ENCODE assay signal across 35 cellular contexts in genomic region chr1:79386730-79387129, GRCh38.
"Had no signal": no experiment of that assay in that cellular context is flagged by ENCODE, and none has a peak within 500 bp of the region (broad histone marks: within the 10 kb centered on the region; RNA-seq: fewer than 3 reads in every experiment).

No MANE protein-coding gene starts in this region.

- H3K9me3 ChIP-seq: adrenal gland, body of pancreas, breast epithelium had no signal

- H3K36me3 Mint-ChIP-seq: activated CD8-positive, alpha-beta memory T cell treated with anti-CD3 and anti-CD28 coated beads, Interleukin-2, amount 10 ng/mL, durations not matched to agents 7 days and 5 days; activated naive CD4-positive, alpha-beta T cell treated with anti-CD3 and anti-CD28 coated beads, Interleukin-2, amount 50 U/mL, for 72 hours; activated naive CD8-positive, alpha-beta T cell treated with anti-CD3 and anti-CD28 coated beads for 36 hours; WTC11 had no signal

- H3K27ac ChIP-seq: adrenal gland, body of pancreas, brain microvascular endothelial cell, breast epithelium, WERI-Rb-1 had no signal

- H3K27ac Mint-ChIP-seq: activated CD4-positive, alpha-beta memory T cell treated with anti-CD3 and anti-CD28 coated beads, Interleukin-2, amount 10 ng/mL, durations not matched to agents 7 days and 5 days; activated CD4-positive, alpha-beta T cell treated with anti-CD3 and anti-CD28 coated beads for 36 hours; activated CD4-positive, alpha-beta T cell treated with anti-CD3 and anti-CD28 coated beads, Interleukin-2, amount 10 ng/mL, durations not matched to agents 7 days and 5 days; activated CD8-positive, alpha-beta memory T cell treated with anti-CD3 and anti-CD28 coated beads, Interleukin-2, amount 10 ng/mL, durations not matched to agents 7 days and 5 days; activated CD8-positive, alpha-beta T cell treated with anti-CD3 and anti-CD28 coated beads, Interleukin-2, amount 10 ng/mL, durations not matched to agents 7 days and 5 days; activated naive CD4-positive, alpha-beta T cell treated with anti-CD3 and anti-CD28 coated beads for 36 hours; activated naive CD4-positive, alpha-beta T cell treated with anti-CD3 and anti-CD28 coated beads, Interleukin-2, amount 50 U/mL, for 72 hours; activated naive CD8-positive, alpha-beta T cell treated with anti-CD3 and anti-CD28 coated beads for 36 hours; activated T-cell treated with anti-CD3 and anti-CD28 coated beads, Interleukin-2, amount 50 U/mL, for 24 hours; T-helper 1 cell treated with Interleukin-12 subunit alpha and Interleukin-12 subunit beta and Interleukin-4 antibody, amounts not matched to agents 30 μg/mL and 1 μg/mL, for 36 hours; T-helper 2 cell treated with Interferon-gamma antibody and Interleukin-4, amounts not matched to agents 5 μg/mL and 100 μg/mL, for 36 hours; WTC11 had no signal

- H3K9me3 Mint-ChIP-seq: activated CD4-positive, alpha-beta memory T cell treated with anti-CD3 and anti-CD28 coated beads, Interleukin-2, amount 10 ng/mL, durations not matched to agents 7 days and 5 days; T-helper 1 cell treated with Interleukin-12 subunit alpha and Interleukin-12 subunit beta and Interleukin-4 antibody, amounts not matched to agents 30 μg/mL and 1 μg/mL, for 36 hours had no signal

- H3K36me3 ChIP-seq: adrenal gland, brain microvascular endothelial cell, breast epithelium, WERI-Rb-1 had no signal

- H3K4me3 Mint-ChIP-seq: activated CD4-positive, alpha-beta memory T cell treated with anti-CD3 and anti-CD28 coated beads, Interleukin-2, amount 10 ng/mL, durations not matched to agents 7 days and 5 days; activated CD4-positive, alpha-beta T cell treated with anti-CD3 and anti-CD28 coated beads for 36 hours; activated CD4-positive, alpha-beta T cell treated with anti-CD3 and anti-CD28 coated beads, Interleukin-2, amount 10 ng/mL, durations not matched to agents 7 days and 5 days; activated CD8-positive, alpha-beta memory T cell treated with anti-CD3 and anti-CD28 coated beads, Interleukin-2, amount 10 ng/mL, durations not matched to agents 7 days and 5 days; activated CD8-positive, alpha-beta T cell treated with anti-CD3 and anti-CD28 coated beads, Interleukin-2, amount 10 ng/mL, durations not matched to agents 7 days and 5 days; activated naive CD4-positive, alpha-beta T cell treated with anti-CD3 and anti-CD28 coated beads for 36 hours; activated naive CD8-positive, alpha-beta T cell treated with anti-CD3 and anti-CD28 coated beads for 36 hours; activated T-cell treated with anti-CD3 and anti-CD28 coated beads, Interleukin-2, amount 50 U/mL, for 24 hours; T-helper 1 cell treated with Interleukin-12 subunit alpha and Interleukin-12 subunit beta and Interleukin-4 antibody, amounts not matched to agents 30 μg/mL and 1 μg/mL, for 36 hours; T-helper 2 cell treated with Interferon-gamma antibody and Interleukin-4, amounts not matched to agents 5 μg/mL and 100 μg/mL, for 36 hours; WTC11 had no signal

- H3K27me3 Mint-ChIP-seq: activated CD4-positive, alpha-beta memory T cell treated with anti-CD3 and anti-CD28 coated beads, Interleukin-2, amount 10 ng/mL, durations not matched to agents 7 days and 5 days; activated CD4-positive, alpha-beta T cell treated with anti-CD3 and anti-CD28 coated beads for 36 hours; activated CD4-positive, alpha-beta T cell treated with anti-CD3 and anti-CD28 coated beads, Interleukin-2, amount 10 ng/mL, durations not matched to agents 7 days and 5 days; activated CD8-positive, alpha-beta memory T cell treated with anti-CD3 and anti-CD28 coated beads, Interleukin-2, amount 10 ng/mL, durations not matched to agents 7 days and 5 days; activated naive CD8-positive, alpha-beta T cell treated with anti-CD3 and anti-CD28 coated beads for 36 hours; activated T-cell treated with anti-CD3 and anti-CD28 coated beads, Interleukin-2, amount 50 U/mL, for 24 hours had no signal

- DNase-seq: activated CD4-positive, alpha-beta memory T cell treated with anti-CD3 and anti-CD28 coated beads, Interleukin-2, amount 10 ng/mL, durations not matched to agents 7 days and 5 days; activated CD4-positive, alpha-beta T cell treated with anti-CD3 and anti-CD28 coated beads for 1 hour; activated CD4-positive, alpha-beta T cell treated with anti-CD3 and anti-CD28 coated beads for 36 hours; activated CD4-positive, alpha-beta T cell treated with anti-CD3 and anti-CD28 coated beads for 48 hours; activated CD4-positive, alpha-beta T cell treated with anti-CD3 and anti-CD28 coated beads, Interleukin-2, amount 10 ng/mL, durations not matched to agents 7 days and 5 days; activated CD4-positive, alpha-beta T cell treated with anti-CD3 and anti-CD28 coated beads, Interleukin-2, amount 50 U/mL, for 48 hours; activated CD4-positive, CD25-positive, alpha-beta regulatory T cell; activated CD8-positive, alpha-beta memory T cell treated with anti-CD3 and anti-CD28 coated beads for 24 hours; activated CD8-positive, alpha-beta memory T cell treated with anti-CD3 and anti-CD28 coated beads, Interleukin-2, amount 10 ng/mL, durations not matched to agents 7 days and 5 days; activated CD8-positive, alpha-beta memory T cell treated with anti-CD3 and anti-CD28 coated beads, Interleukin-2, amount 50 U/mL, for 48 hours; activated CD8-positive, alpha-beta T cell treated with anti-CD3 and anti-CD28 coated beads, Interleukin-2, amount 10 ng/mL, durations not matched to agents 7 days and 5 days; activated effector memory CD4-positive, alpha-beta T cell treated with anti-CD3 and anti-CD28 coated beads, Interleukin-2, amount 50 U/mL, for 16 hours; activated gamma-delta T cell treated with Interleukin-2 at 50 U/mL for 16 hours; activated naive CD4-positive, alpha-beta T cell; activated naive CD4-positive, alpha-beta T cell treated with anti-CD3 and anti-CD28 coated beads for 36 hours; activated naive CD4-positive, alpha-beta T cell treated with anti-CD3 and anti-CD28 coated beads, Interleukin-2, amount 50 U/mL, for 16 hours; activated naive CD8-positive, alpha-beta T cell treated with anti-CD3 and anti-CD28 coated beads for 36 hours; activated T-cell treated with anti-CD3 and anti-CD28 coated beads, Interleukin-2, amount 50 U/mL, for 24 hours; activated T-cell treated with anti-CD3 and anti-CD28 coated beads, Interleukin-2, amount 50 U/mL, for 48 hours; adrenal gland; amniotic stem cell; aorta; body of pancreas; brain microvascular endothelial cell; central memory CD4-positive, alpha-beta T cell; T-helper 2 cell; T-helper 9 cell; WERI-Rb-1 had no signal

- H3K4me1 Mint-ChIP-seq: activated CD4-positive, alpha-beta memory T cell treated with anti-CD3 and anti-CD28 coated beads, Interleukin-2, amount 10 ng/mL, durations not matched to agents 7 days and 5 days; activated CD4-positive, alpha-beta T cell treated with anti-CD3 and anti-CD28 coated beads for 36 hours; activated CD4-positive, alpha-beta T cell treated with anti-CD3 and anti-CD28 coated beads, Interleukin-2, amount 10 ng/mL, durations not matched to agents 7 days and 5 days; activated CD8-positive, alpha-beta memory T cell treated with anti-CD3 and anti-CD28 coated beads, Interleukin-2, amount 10 ng/mL, durations not matched to agents 7 days and 5 days; activated naive CD8-positive, alpha-beta T cell treated with anti-CD3 and anti-CD28 coated beads for 36 hours; WTC11 had no signal

- H3K27me3 ChIP-seq: adrenal gland, body of pancreas, brain microvascular endothelial cell, breast epithelium had no signal

- H3K4me1 ChIP-seq: adrenal gland, body of pancreas, breast epithelium had no signal

- FAIRE-seq: astrocyte had no signal

- H3K4me3 ChIP-seq: adrenal gland, body of pancreas, breast epithelium had no signal

- ATAC-seq: activated CD4-positive, alpha-beta T cell treated with anti-CD3 and anti-CD28 coated beads for 36 hours; activated CD4-positive, CD25-positive, alpha-beta regulatory T cell treated with anti-CD3 and anti-CD28 coated beads, Interleukin-2, amount 50 U/mL, for 24 hours; activated CD8-positive, alpha-beta memory T cell treated with anti-CD3 and anti-CD28 coated beads, Interleukin-2, amount 10 ng/mL, durations not matched to agents 7 days and 5 days; activated CD8-positive, alpha-beta T cell treated with anti-CD3 and anti-CD28 coated beads, Interleukin-2, amount 10 ng/mL, durations not matched to agents 7 days and 5 days; activated naive CD4-positive, alpha-beta T cell treated with anti-CD3 and anti-CD28 coated beads, Interleukin-2, amount 50 U/mL, for 72 hours; body of pancreas; WTC11 had no signal
